In genomic region chr14:104798300-104799238, GRCh38 we compare ENCODE assay signal across 9 cellular contexts. TPM values are rescaled to one million over a fixed set of nuclear protein-coding genes. Genes with fewer than 3 reads are reported as not detected.
DNase-seq lines count a peak whose midpoint lies in the region; ATAC-seq and TF ChIP-seq lines count a peak whose summit lies in the region.
"Had no signal": no experiment of that assay in that cellular context is flagged by ENCODE, and none has a peak within 500 bp of the region (broad histone marks: within the 10 kb centered on the region; RNA-seq: fewer than 3 reads in every experiment).

No MANE protein-coding gene starts in this region.

- no peaks in the 10 kb centered on the region for H3K27me3 ChIP-seq in right atrium auricular region
- no peaks in the 10 kb centered on the region for H3K27me3 ChIP-seq in uterus

- H3K4me1 ChIP-seq in right atrium auricular region (peaks cover 0 to 77% of the 10 kb centered on the region in 2 donors), uterus (peaks cover 0 to 17% of the 10 kb centered on the region in 2 donors)

- no peaks in the 10 kb centered on the region for H3K9me3 Mint-ChIP-seq in nephron progenitor cell
- H3K9me3 Mint-ChIP-seq in activated CD8-positive, alpha-beta memory T cell treated with anti-CD3 and anti-CD28 coated beads, Interleukin-2, amount 10 ng/mL, durations not matched to agents 7 days and 5 days (ENCODE audit: low read depth) = no peaks in the 10 kb centered on the region

- no peaks in the 10 kb centered on the region for H3K36me3 Mint-ChIP-seq in nephron progenitor cell (ENCODE audit: low read depth)
- peaks cover under 1% of the 10 kb centered on the region for H3K36me3 Mint-ChIP-seq in activated CD8-positive, alpha-beta memory T cell treated with anti-CD3 and anti-CD28 coated beads, Interleukin-2, amount 10 ng/mL, durations not matched to agents 7 days and 5 days

- no peak for TF ChIP-seq POLR2A in uterus (IDR thresholded peaks at IDR 0.05)

- H3K36me3 ChIP-seq in right atrium auricular region = no peaks in the 10 kb centered on the region
- no peaks in the 10 kb centered on the region for H3K36me3 ChIP-seq in uterus

- no peak overlapping the region for H3K27ac Mint-ChIP-seq in nephron progenitor cell
- H3K27ac Mint-ChIP-seq in activated CD8-positive, alpha-beta memory T cell treated with anti-CD3 and anti-CD28 coated beads, Interleukin-2, amount 10 ng/mL, durations not matched to agents 7 days and 5 days = no peak overlapping the region

- intact Hi-C loops in cardiac septum (cut with DNase I) = no loop called here
- intact Hi-C loops in uterus (cut with DNase I; ENCODE audit: low total_unique reads) = no loop called here

- H3K9me3 ChIP-seq in right atrium auricular region (no peaks in the 10 kb centered on the region), uterus (no peaks in the 10 kb centered on the region)

- H3K4me3 ChIP-seq in right atrium auricular region = no peak overlapping the region
- no peak overlapping the region for H3K4me3 ChIP-seq in uterus

- CTCF ChIA-PET in activated CD8-positive, alpha-beta memory T cell treated with anti-CD3 and anti-CD28 coated beads, Interleukin-2, amount 10 ng/mL, durations not matched to agents 7 days and 5 days (lab: Charles Lee) = interaction anchor here (0.7 to 1.4 kb wide), 3 partner anchors 22 to 46 kb away, joined by 3 read pairs; partner anchors contain the start of gene SIVA1

- H3K27me3 Mint-ChIP-seq in nephron progenitor cell (ENCODE audit: low read depth, poor library complexity) = peaks cover 39% of the 10 kb centered on the region
- H3K27me3 Mint-ChIP-seq in activated CD8-positive, alpha-beta memory T cell treated with anti-CD3 and anti-CD28 coated beads, Interleukin-2, amount 10 ng/mL, durations not matched to agents 7 days and 5 days = peaks cover 6% of the 10 kb centered on the region

- TF ChIP-seq CTCF in right atrium auricular region (IDR thresholded peaks at IDR 0.05) (no peak), nephron progenitor cell (IDR thresholded peaks at IDR 0.05) (no peak), uterus (IDR thresholded peaks at IDR 0.05) (no peak)

- H3K4me1 Mint-ChIP-seq in nephron progenitor cell = peaks cover 57% of the 10 kb centered on the region
- peaks cover 34% of the 10 kb centered on the region for H3K4me1 Mint-ChIP-seq in activated CD8-positive, alpha-beta memory T cell treated with anti-CD3 and anti-CD28 coated beads, Interleukin-2, amount 10 ng/mL, durations not matched to agents 7 days and 5 days

- ATAC-seq in activated CD8-positive, alpha-beta memory T cell treated with anti-CD3 and anti-CD28 coated beads, Interleukin-2, amount 10 ng/mL, durations not matched to agents 7 days and 5 days = no peak

- H3K4me3 Mint-ChIP-seq in nephron progenitor cell = peak overlapping the region; percentile 81
- H3K4me3 Mint-ChIP-seq in activated CD8-positive, alpha-beta memory T cell treated with anti-CD3 and anti-CD28 coated beads, Interleukin-2, amount 10 ng/mL, durations not matched to agents 7 days and 5 days = no peak overlapping the region

- H3K27ac ChIP-seq in right atrium auricular region (peak overlapping the region; percentile 96), cingulate gyrus (ENCODE audit: low read depth, low read length) (peak overlapping the region; percentile 29), uterus (peak overlapping the region; percentile 95 to 99)

- no peak for DNase-seq in right atrium auricular region (ENCODE audit: low spot score)
- DNase-seq in cardiac septum (ENCODE audit: low spot score) = no peak
- DNase-seq in nephron progenitor cell = no peak
- no peak for DNase-seq in uterus
- no peak for DNase-seq in NCI-H2227 treated with DMSO at 0.1 percent for 48 hours (lab: John Stamatoyannopoulos, UW)
- DNase-seq in GM03348 (ENCODE audit: low spot score) = no peak
- no peak for DNase-seq in activated CD8-positive, alpha-beta memory T cell treated with anti-CD3 and anti-CD28 coated beads, Interleukin-2, amount 10 ng/mL, durations not matched to agents 7 days and 5 days
- DNase-seq: NK-92 treated with Interleukin-12 subunit alpha and Interleukin-12 subunit beta, amount 100 ng/mL, for 24 hours had no signal

RNA-seq across cellular contexts. Expression of gene ZBTB42, which starts 2.3 kb away (rescaled TPM):
- total RNA-seq in right atrium auricular region = 1 to 10 TPM; 8.5 to 9.0 TPM
- total RNA-seq in cardiac septum = 8.6 TPM
- total RNA-seq in uterus = 1 to 10 TPM in 3 of 4 donors, under 1 TPM in 1; under 0.01 to 8.4 (median 3.9) TPM
- total RNA-seq in activated CD8-positive, alpha-beta memory T cell treated with anti-CD3 and anti-CD28 coated beads, Interleukin-2, amount 10 ng/mL, durations not matched to agents 7 days and 5 days = 1 to 10 TPM; 4.9 to 5.5 TPM

RNA-seq across cellular contexts. Expression of gene AKT1, which starts 3.0 kb away (rescaled TPM):
- total RNA-seq in right atrium auricular region (10 to 100 TPM; 77.7 to 93.8 TPM), cardiac septum (172 TPM), uterus (100 to 1,000 TPM in 2 of 4 donors, 10 to 100 TPM in 2; 42.9 to 121 (median 101) TPM)
- total RNA-seq in activated CD8-positive, alpha-beta memory T cell treated with anti-CD3 and anti-CD28 coated beads, Interleukin-2, amount 10 ng/mL, durations not matched to agents 7 days and 5 days = 100 to 1,000 TPM; 178 to 202 TPM

RNA-seq across cellular contexts. Expression of gene SIVA1, which starts 45.6 kb away (rescaled TPM):
- 100 to 1,000 TPM; 137 to 238 TPM for total RNA-seq in right atrium auricular region
- 50.9 TPM for total RNA-seq in cardiac septum
- total RNA-seq in uterus = 100 to 1,000 TPM in 3 of 4 donors, 10 to 100 TPM in 1; 79.4 to 366 (median 239) TPM
- total RNA-seq in activated CD8-positive, alpha-beta memory T cell treated with anti-CD3 and anti-CD28 coated beads, Interleukin-2, amount 10 ng/mL, durations not matched to agents 7 days and 5 days = 100 to 1,000 TPM; 127 to 140 TPM

Comparison
In these comparisons a context has a peak if more than half of its experiments do, and no peak if none do; other contexts are left out.
1. H3K27ac ChIP-seq: peak in every context shown above with its lines; median percentile 97 in uterus; 96 in right atrium auricular region; 29 in cingulate gyrus.